In the genomic region with DNA sequence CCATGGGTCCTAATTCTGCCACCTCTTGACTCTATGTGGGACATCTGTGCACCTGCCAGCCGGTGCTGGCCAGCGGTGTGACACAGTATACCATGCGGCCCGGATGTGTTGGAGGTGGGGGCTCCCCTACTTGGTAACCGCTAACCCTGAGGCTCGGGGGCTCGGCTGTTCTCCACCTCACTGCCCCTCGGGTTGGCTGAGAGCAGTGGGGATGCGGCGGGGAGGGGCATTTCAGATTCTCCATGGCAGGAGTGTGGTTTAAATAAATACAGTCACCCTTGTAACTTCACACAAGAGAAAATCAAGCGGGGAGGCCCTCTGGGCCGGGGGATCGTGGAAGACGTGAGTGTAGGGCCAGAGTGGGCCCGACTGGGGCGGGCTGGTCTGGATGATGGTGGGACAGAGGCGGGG, we compare ENCODE assay signal across 21 cellular contexts. TPM values are rescaled to one million over a fixed set of nuclear protein-coding genes. Genes with fewer than 3 reads are reported as not detected.
"Had no signal": no experiment of that assay in that cellular context is flagged by ENCODE, and none has a peak within 500 bp of the region (broad histone marks: within the 10 kb centered on the region; RNA-seq: fewer than 3 reads in every experiment).

No MANE protein-coding gene starts in this region.

- ATAC-seq: activated CD8-positive, alpha-beta memory T cell treated with anti-CD3 and anti-CD28 coated beads, Interleukin-2, amount 10 ng/mL, durations not matched to agents 7 days and 5 days; effector memory CD8-positive, alpha-beta T cell; foreskin keratinocyte; left colon; mucosa of descending colon; naive thymus-derived CD4-positive, alpha-beta T cell had no signal

- H3K9me3 Mint-ChIP-seq: activated CD4-positive, alpha-beta memory T cell treated with anti-CD3 and anti-CD28 coated beads for 36 hours; activated T-helper 1 cell treated with anti-CD3 and anti-CD28 coated beads, Interleukin-12 subunit alpha, Interleukin-12 subunit beta, Interleukin-2, Interleukin-4 antibody, amounts not matched to agents 30 ng/mL and 10 ng/mL and 1 ng/mL, durations not matched to agents 14 hours and 24 hours and 36 hours; dendritic cell treated with granulocyte-macrophage colony-stimulating factor and Interleukin-4, amounts not matched to agents 40 ng/mL and 50 ng/mL, for 4 days; effector memory CD8-positive, alpha-beta T cell; naive thymus-derived CD4-positive, alpha-beta T cell; T-helper 2 cell treated with Interferon-gamma antibody and Interleukin-4, amounts not matched to agents 5 μg/mL and 100 μg/mL, for 36 hours had no signal

- H3K4me1 ChIP-seq: foreskin keratinocyte, prostate gland, SJSA1, thyroid gland, uterus had no signal

- H3K4me3 Mint-ChIP-seq: activated CD4-positive, alpha-beta memory T cell treated with anti-CD3 and anti-CD28 coated beads for 36 hours; activated CD8-positive, alpha-beta memory T cell treated with anti-CD3 and anti-CD28 coated beads, Interleukin-2, amount 10 ng/mL, durations not matched to agents 7 days and 5 days; activated T-helper 1 cell treated with anti-CD3 and anti-CD28 coated beads, Interleukin-12 subunit alpha, Interleukin-12 subunit beta, Interleukin-2, Interleukin-4 antibody, amounts not matched to agents 30 ng/mL and 10 ng/mL and 1 ng/mL, durations not matched to agents 14 hours and 24 hours and 36 hours; dendritic cell treated with granulocyte-macrophage colony-stimulating factor and Interleukin-4, amounts not matched to agents 40 ng/mL and 50 ng/mL, for 4 days; effector memory CD8-positive, alpha-beta T cell; naive thymus-derived CD4-positive, alpha-beta T cell; T-helper 2 cell treated with Interferon-gamma antibody and Interleukin-4, amounts not matched to agents 5 μg/mL and 100 μg/mL, for 36 hours had no signal

- H3K36me3 ChIP-seq: prostate gland, SJSA1, thyroid gland, uterus had no signal

- H3K27me3 Mint-ChIP-seq: activated CD4-positive, alpha-beta memory T cell treated with anti-CD3 and anti-CD28 coated beads for 36 hours; activated CD8-positive, alpha-beta memory T cell treated with anti-CD3 and anti-CD28 coated beads, Interleukin-2, amount 10 ng/mL, durations not matched to agents 7 days and 5 days; dendritic cell treated with granulocyte-macrophage colony-stimulating factor and Interleukin-4, amounts not matched to agents 40 ng/mL and 50 ng/mL, for 4 days; naive thymus-derived CD4-positive, alpha-beta T cell had no signal

- H3K4me1 Mint-ChIP-seq: activated CD8-positive, alpha-beta memory T cell treated with anti-CD3 and anti-CD28 coated beads, Interleukin-2, amount 10 ng/mL, durations not matched to agents 7 days and 5 days had no signal

- H3K4me3 ChIP-seq: mucosa of descending colon, prostate gland, SJSA1, thyroid gland, uterus had no signal

- H3K27ac ChIP-seq: foreskin keratinocyte, prostate gland, SJSA1, thyroid gland, uterus had no signal

- H3K9me3 ChIP-seq: mucosa of descending colon, prostate gland, SJSA1, thyroid gland, uterus had no signal

- H3K27me3 ChIP-seq: foreskin keratinocyte, thyroid gland, uterus had no signal

- H3K27ac Mint-ChIP-seq: activated CD4-positive, alpha-beta memory T cell treated with anti-CD3 and anti-CD28 coated beads for 36 hours; activated CD8-positive, alpha-beta memory T cell treated with anti-CD3 and anti-CD28 coated beads, Interleukin-2, amount 10 ng/mL, durations not matched to agents 7 days and 5 days; activated T-helper 1 cell treated with anti-CD3 and anti-CD28 coated beads, Interleukin-12 subunit alpha, Interleukin-12 subunit beta, Interleukin-2, Interleukin-4 antibody, amounts not matched to agents 30 ng/mL and 10 ng/mL and 1 ng/mL, durations not matched to agents 14 hours and 24 hours and 36 hours; dendritic cell treated with granulocyte-macrophage colony-stimulating factor and Interleukin-4, amounts not matched to agents 40 ng/mL and 50 ng/mL, for 4 days; effector memory CD8-positive, alpha-beta T cell; naive thymus-derived CD4-positive, alpha-beta T cell; T-helper 2 cell treated with Interferon-gamma antibody and Interleukin-4, amounts not matched to agents 5 μg/mL and 100 μg/mL, for 36 hours had no signal

- DNase-seq: activated CD4-positive, alpha-beta memory T cell treated with anti-CD3 and anti-CD28 coated beads for 36 hours; activated CD4-positive, alpha-beta T cell treated with anti-CD3 and anti-CD28 coated beads for 1 hour; activated CD8-positive, alpha-beta memory T cell treated with anti-CD3 and anti-CD28 coated beads, Interleukin-2, amount 10 ng/mL, durations not matched to agents 7 days and 5 days; activated naive CD4-positive, alpha-beta T cell treated with Interleukin-2 at 50 U/mL for 16 hours; cerebellar nuclear complex; effector memory CD8-positive, alpha-beta T cell; foreskin keratinocyte; nucleus accumbens; stimulated activated CD4-positive, alpha-beta T cell treated with anti-CD3 and anti-CD28 coated beads, Interleukin-1b, Interleukin-23, amount 100 ng/mL, for 48 hours; SW 1271; thyroid gland had no signal

- H3K36me3 Mint-ChIP-seq: activated CD4-positive, alpha-beta memory T cell treated with anti-CD3 and anti-CD28 coated beads for 36 hours; activated CD8-positive, alpha-beta memory T cell treated with anti-CD3 and anti-CD28 coated beads, Interleukin-2, amount 10 ng/mL, durations not matched to agents 7 days and 5 days; naive thymus-derived CD4-positive, alpha-beta T cell had no signal

RNA-seq across cellular contexts. Expression of a gene that starts 11.0 kb away (rescaled TPM):
- total RNA-seq: activated CD4-positive, alpha-beta memory T cell treated with anti-CD3 and anti-CD28 coated beads for 36 hours; activated CD8-positive, alpha-beta memory T cell treated with anti-CD3 and anti-CD28 coated beads, Interleukin-2, amount 10 ng/mL, durations not matched to agents 7 days and 5 days; activated T-helper 1 cell treated with anti-CD3 and anti-CD28 coated beads, Interleukin-12 subunit alpha, Interleukin-12 subunit beta, Interleukin-2, Interleukin-4 antibody, amounts not matched to agents 30 ng/mL and 10 ng/mL and 1 ng/mL, durations not matched to agents 14 hours and 24 hours and 36 hours; aorta; foreskin keratinocyte; left colon; mucosa of descending colon; naive thymus-derived CD4-positive, alpha-beta T cell; prostate gland; SJSA1; thyroid gland; uterus had no signal
- polyA plus RNA-seq: aorta; foreskin keratinocyte; naive thymus-derived CD4-positive, alpha-beta T cell had no signal

RNA-seq across cellular contexts. Expression of a gene that starts 22.3 kb away (rescaled TPM):
- total RNA-seq: activated CD4-positive, alpha-beta memory T cell treated with anti-CD3 and anti-CD28 coated beads for 36 hours; activated CD8-positive, alpha-beta memory T cell treated with anti-CD3 and anti-CD28 coated beads, Interleukin-2, amount 10 ng/mL, durations not matched to agents 7 days and 5 days; activated T-helper 1 cell treated with anti-CD3 and anti-CD28 coated beads, Interleukin-12 subunit alpha, Interleukin-12 subunit beta, Interleukin-2, Interleukin-4 antibody, amounts not matched to agents 30 ng/mL and 10 ng/mL and 1 ng/mL, durations not matched to agents 14 hours and 24 hours and 36 hours; aorta; foreskin keratinocyte; left colon; mucosa of descending colon; naive thymus-derived CD4-positive, alpha-beta T cell; prostate gland; SJSA1; thyroid gland; uterus had no signal
- polyA plus RNA-seq: aorta; foreskin keratinocyte; naive thymus-derived CD4-positive, alpha-beta T cell had no signal

RNA-seq across cellular contexts. Expression of a gene that starts 29.6 kb away (rescaled TPM):
- total RNA-seq: activated CD4-positive, alpha-beta memory T cell treated with anti-CD3 and anti-CD28 coated beads for 36 hours; activated CD8-positive, alpha-beta memory T cell treated with anti-CD3 and anti-CD28 coated beads, Interleukin-2, amount 10 ng/mL, durations not matched to agents 7 days and 5 days; activated T-helper 1 cell treated with anti-CD3 and anti-CD28 coated beads, Interleukin-12 subunit alpha, Interleukin-12 subunit beta, Interleukin-2, Interleukin-4 antibody, amounts not matched to agents 30 ng/mL and 10 ng/mL and 1 ng/mL, durations not matched to agents 14 hours and 24 hours and 36 hours; aorta; foreskin keratinocyte; left colon; mucosa of descending colon; naive thymus-derived CD4-positive, alpha-beta T cell; prostate gland; SJSA1; thyroid gland; uterus had no signal
- polyA plus RNA-seq: aorta; foreskin keratinocyte; naive thymus-derived CD4-positive, alpha-beta T cell had no signal

RNA-seq across cellular contexts. Expression of a gene that starts 44.5 kb away (rescaled TPM):
- total RNA-seq: activated CD4-positive, alpha-beta memory T cell treated with anti-CD3 and anti-CD28 coated beads for 36 hours; activated CD8-positive, alpha-beta memory T cell treated with anti-CD3 and anti-CD28 coated beads, Interleukin-2, amount 10 ng/mL, durations not matched to agents 7 days and 5 days; activated T-helper 1 cell treated with anti-CD3 and anti-CD28 coated beads, Interleukin-12 subunit alpha, Interleukin-12 subunit beta, Interleukin-2, Interleukin-4 antibody, amounts not matched to agents 30 ng/mL and 10 ng/mL and 1 ng/mL, durations not matched to agents 14 hours and 24 hours and 36 hours; aorta; foreskin keratinocyte; left colon; mucosa of descending colon; naive thymus-derived CD4-positive, alpha-beta T cell; prostate gland; SJSA1; thyroid gland; uterus had no signal
- polyA plus RNA-seq: aorta; foreskin keratinocyte; naive thymus-derived CD4-positive, alpha-beta T cell had no signal

RNA-seq across cellular contexts. Expression of a gene that starts 51.4 kb away (rescaled TPM):
- total RNA-seq: activated CD4-positive, alpha-beta memory T cell treated with anti-CD3 and anti-CD28 coated beads for 36 hours; activated CD8-positive, alpha-beta memory T cell treated with anti-CD3 and anti-CD28 coated beads, Interleukin-2, amount 10 ng/mL, durations not matched to agents 7 days and 5 days; activated T-helper 1 cell treated with anti-CD3 and anti-CD28 coated beads, Interleukin-12 subunit alpha, Interleukin-12 subunit beta, Interleukin-2, Interleukin-4 antibody, amounts not matched to agents 30 ng/mL and 10 ng/mL and 1 ng/mL, durations not matched to agents 14 hours and 24 hours and 36 hours; aorta; foreskin keratinocyte; left colon; mucosa of descending colon; naive thymus-derived CD4-positive, alpha-beta T cell; prostate gland; SJSA1; uterus had no signal
- polyA plus RNA-seq: aorta; foreskin keratinocyte; naive thymus-derived CD4-positive, alpha-beta T cell had no signal
